In the genomic region with DNA sequence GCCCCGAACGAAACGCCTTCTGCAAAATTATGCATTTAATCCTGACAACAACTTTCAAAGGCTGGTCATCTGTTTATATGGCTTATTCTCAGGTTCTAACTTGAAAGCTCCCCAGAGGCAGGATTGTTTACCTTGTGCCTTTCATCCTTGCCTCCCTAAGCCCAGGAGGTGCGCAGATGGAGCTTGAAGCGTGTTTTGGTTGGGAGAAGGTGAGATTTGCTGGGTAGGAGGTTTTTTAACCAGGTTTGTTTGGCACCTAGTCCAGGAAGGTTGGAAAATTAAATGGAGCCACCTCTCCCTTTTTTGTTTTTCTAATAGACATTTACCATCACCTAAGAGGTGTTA, we compare ENCODE assay signal across 8 cellular contexts. TPM values are rescaled to one million over a fixed set of nuclear protein-coding genes. Genes with fewer than 3 reads are reported as not detected.
DNase-seq lines count a peak whose midpoint lies in the region; ATAC-seq and TF ChIP-seq lines count a peak whose summit lies in the region.

No MANE protein-coding gene starts in this region.

- POLR2A ChIA-PET in CD4-positive, alpha-beta T cell (lab: Charles Lee), result interaction anchor here (0.6 to 2.8 kb wide), 7 partner anchors 10 to 637 kb away, joined by 3 to 22 read pairs (median 6); a partner anchor contains a TSS

- no peaks in the 10 kb centered on the region for H3K9me3 ChIP-seq in CD4-positive, alpha-beta T cell (ENCODE audit: control insufficient read depth, low read length)
- no peaks in the 10 kb centered on the region for H3K9me3 ChIP-seq in duodenal mucosa (ENCODE audit: control insufficient read depth in 1 of 2, low read length in 2 of 2)
- H3K9me3 ChIP-seq in neural cell (ENCODE audit: low read length), result no peaks in the 10 kb centered on the region

- H2AFZ ChIP-seq in neural cell (ENCODE audit: low read depth, low read length), result peak overlapping the region; percentile 95

- peaks cover 23 to 36% of the 10 kb centered on the region in 2 donors for H3K4me1 ChIP-seq in duodenal mucosa (ENCODE audit: control insufficient read depth in 1 of 2, insufficient read depth in 2 of 2, low read length in 2 of 2)

- CTCF ChIA-PET in CD4-positive, alpha-beta T cell (lab: Charles Lee), result no interaction called here

- H3K4me1 Mint-ChIP-seq in CD4-positive, alpha-beta T cell (ENCODE audit: low read depth), result peaks cover 48% of the 10 kb centered on the region

- H3K4me2 ChIP-seq in neural cell (ENCODE audit: low read length), result peak overlapping the region; percentile 98

- DNase-seq in CD4-positive, alpha-beta T cell, result no peak
- DNase-seq in NB4 (ENCODE audit: low read depth), result no peak
- no peak for DNase-seq in CD1c-positive myeloid dendritic cell (ENCODE audit: extremely low spot score)
- DNase-seq in germinal center (ENCODE audit: low spot score), result no peak
- DNase-seq in stimulated activated CD8-positive, alpha-beta memory T cell treated with anti-CD3 and anti-CD28 coated beads, Interleukin-4, amount 100 ng/mL, for 48 hours, result no peak
- no peak for DNase-seq in kidney tubule cell (ENCODE audit: low spot score)

- H3K36me3 ChIP-seq in duodenal mucosa (ENCODE audit: control insufficient read depth in 1 of 2, insufficient read depth in 2 of 2, low read length in 2 of 2) (peaks cover 0 to 5% of the 10 kb centered on the region in 2 donors), neural cell (ENCODE audit: insufficient read depth, low read length) (no peaks in the 10 kb centered on the region)

- no peak for TF ChIP-seq RAD21 in neural cell (conservative IDR thresholded peaks at IDR 0.05)

- H3K79me2 ChIP-seq in neural cell (replicated peaks; ENCODE audit: insufficient read depth, low read length), result peaks cover 12% of the 10 kb centered on the region

- no peaks in the 10 kb centered on the region for H3K9me2 ChIP-seq in neural cell (ENCODE audit: insufficient read depth, low read length)

- H3K9ac ChIP-seq in duodenal mucosa (ENCODE audit: low read depth in 1 of 2, low read length in 2 of 2) (peak overlapping the region; percentile 59 to 75), neural cell (ENCODE audit: low read length) (peak overlapping the region; percentile 89)

- H3K4me3 ChIP-seq in NB4 (ENCODE audit: low read depth, low read length) (peak overlapping the region; percentile 96), duodenal mucosa (ENCODE audit: low read depth in 1 of 2, low read length in 2 of 2) (peak overlapping the region; percentile 87 to 94), neural cell (ENCODE audit: low read length) (peak overlapping the region; percentile 96)

- H3K27ac ChIP-seq in CD4-positive, alpha-beta T cell (ENCODE audit: low read depth, low read length), result peak overlapping the region; percentile 62
- no peak overlapping the region for H3K27ac ChIP-seq in duodenal mucosa (ENCODE audit: low read depth, low read length)
- H3K27ac ChIP-seq in neural cell (ENCODE audit: low read length), result peak overlapping the region; percentile 85

- H3K27me3 ChIP-seq in CD4-positive, alpha-beta T cell (ENCODE audit: control insufficient read depth, insufficient read depth, low read length), result no peaks in the 10 kb centered on the region
- H3K27me3 ChIP-seq in duodenal mucosa (ENCODE audit: control insufficient read depth in 1 of 2, insufficient read depth in 2 of 2, low read length in 2 of 2) (no peaks in the 10 kb centered on the region), neural cell (ENCODE audit: insufficient read depth, low read depth, low read length) (no peaks in the 10 kb centered on the region)

- peaks cover 2% of the 10 kb centered on the region for H3F3A ChIP-seq in neural cell (ENCODE audit: insufficient read depth, low read length, poor library complexity, severe bottlenecking)

- ATAC-seq in CD4-positive, alpha-beta T cell (ENCODE audit: poor library complexity), result no peak

- no peaks in the 10 kb centered on the region for H3K27me3 Mint-ChIP-seq in CD4-positive, alpha-beta T cell

- no peaks in the 10 kb centered on the region for H3K9me3 Mint-ChIP-seq in CD4-positive, alpha-beta T cell

- no peak for TF ChIP-seq EP300 in neural cell (conservative IDR thresholded peaks at IDR 0.05; ENCODE audit: poor library complexity, severe bottlenecking)

- no peak for TF ChIP-seq POLR2A in NB4 (IDR thresholded peaks at IDR 0.05; ENCODE audit: extremely low read depth, insufficient read length)

- intact Hi-C loops in CD4-positive, alpha-beta T cell (cut with DNase I, micrococcal nuclease), result loop anchor here in 1 of 2 experiments (1.0 to 10.0 kb wide), 8 partner anchors 72 to 1950 kb away; a partner anchor contains a TSS

- peak overlapping the region; percentile 97 for H3K4me3 Mint-ChIP-seq in CD4-positive, alpha-beta T cell

- TF ChIP-seq CTCF in CD4-positive, alpha-beta T cell (IDR thresholded peaks at IDR 0.05), result no peak
- TF ChIP-seq CTCF in NB4 (IDR thresholded peaks at IDR 0.05; ENCODE audit: low read depth, low read length) (no peak), neural cell (IDR thresholded peaks at IDR 0.05; ENCODE audit: poor library complexity, severe bottlenecking) (no peak)

- no peaks in the 10 kb centered on the region for H4K20me1 ChIP-seq in neural cell (ENCODE audit: insufficient read depth)

- H3K36me3 Mint-ChIP-seq in CD4-positive, alpha-beta T cell (ENCODE audit: low read depth), result peaks cover 14% of the 10 kb centered on the region

- H3K27ac Mint-ChIP-seq in CD4-positive, alpha-beta T cell, result peak overlapping the region; percentile 97

TF ChIP-seq in neural cell, 6 proteins besides CTCF, POLR2A, EP300 and RAD21:
- no peak for TF ChIP-seq POLR2AphosphoS5 (IDR thresholded peaks at IDR 0.05)
- TF ChIP-seq EZH2 (IDR thresholded peaks at IDR 0.05; ENCODE audit: borderline replicate concordance, insufficient read depth, low read length, poor library complexity, severe bottlenecking), result no peak
- no peak for TF ChIP-seq SMC3 (conservative IDR thresholded peaks at IDR 0.05; ENCODE audit: poor library complexity)
- no peak for TF ChIP-seq TAF1 (IDR thresholded peaks at IDR 0.05; ENCODE audit: low read depth)
- no peak for TF ChIP-seq MXI1 (conservative IDR thresholded peaks at IDR 0.05; ENCODE audit: poor library complexity, severe bottlenecking)
- TF ChIP-seq, protein P1, sequence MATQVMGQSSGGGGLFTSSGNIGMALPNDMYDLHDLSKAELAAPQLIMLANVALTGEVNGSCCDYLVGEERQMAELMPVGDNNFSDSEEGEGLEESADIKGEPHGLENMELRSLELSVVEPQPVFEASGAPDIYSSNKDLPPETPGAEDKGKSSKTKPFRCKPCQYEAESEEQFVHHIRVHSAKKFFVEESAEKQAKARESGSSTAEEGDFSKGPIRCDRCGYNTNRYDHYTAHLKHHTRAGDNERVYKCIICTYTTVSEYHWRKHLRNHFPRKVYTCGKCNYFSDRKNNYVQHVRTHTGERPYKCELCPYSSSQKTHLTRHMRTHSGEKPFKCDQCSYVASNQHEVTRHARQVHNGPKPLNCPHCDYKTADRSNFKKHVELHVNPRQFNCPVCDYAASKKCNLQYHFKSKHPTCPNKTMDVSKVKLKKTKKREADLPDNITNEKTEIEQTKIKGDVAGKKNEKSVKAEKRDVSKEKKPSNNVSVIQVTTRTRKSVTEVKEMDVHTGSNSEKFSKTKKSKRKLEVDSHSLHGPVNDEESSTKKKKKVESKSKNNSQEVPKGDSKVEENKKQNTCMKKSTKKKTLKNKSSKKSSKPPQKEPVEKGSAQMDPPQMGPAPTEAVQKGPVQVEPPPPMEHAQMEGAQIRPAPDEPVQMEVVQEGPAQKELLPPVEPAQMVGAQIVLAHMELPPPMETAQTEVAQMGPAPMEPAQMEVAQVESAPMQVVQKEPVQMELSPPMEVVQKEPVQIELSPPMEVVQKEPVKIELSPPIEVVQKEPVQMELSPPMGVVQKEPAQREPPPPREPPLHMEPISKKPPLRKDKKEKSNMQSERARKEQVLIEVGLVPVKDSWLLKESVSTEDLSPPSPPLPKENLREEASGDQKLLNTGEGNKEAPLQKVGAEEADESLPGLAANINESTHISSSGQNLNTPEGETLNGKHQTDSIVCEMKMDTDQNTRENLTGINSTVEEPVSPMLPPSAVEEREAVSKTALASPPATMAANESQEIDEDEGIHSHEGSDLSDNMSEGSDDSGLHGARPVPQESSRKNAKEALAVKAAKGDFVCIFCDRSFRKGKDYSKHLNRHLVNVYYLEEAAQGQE (IDR thresholded peaks at IDR 0.05; ENCODE audit: borderline replicate concordance), result no peak

RNA-seq across cellular contexts. Expression of a gene that starts 0.7 kb away (rescaled TPM):
- 1 to 10 TPM; 8.0 to 8.2 TPM for total RNA-seq in CD4-positive, alpha-beta T cell
- polyA plus RNA-seq in neural cell, result 22.6 and 31.4 TPM in 2 replicates
- polyA minus RNA-seq in neural cell, result 33.6 and 36.6 TPM in 2 replicates
